ENCODE assay signal across 1 cellular context in the genomic region with DNA sequence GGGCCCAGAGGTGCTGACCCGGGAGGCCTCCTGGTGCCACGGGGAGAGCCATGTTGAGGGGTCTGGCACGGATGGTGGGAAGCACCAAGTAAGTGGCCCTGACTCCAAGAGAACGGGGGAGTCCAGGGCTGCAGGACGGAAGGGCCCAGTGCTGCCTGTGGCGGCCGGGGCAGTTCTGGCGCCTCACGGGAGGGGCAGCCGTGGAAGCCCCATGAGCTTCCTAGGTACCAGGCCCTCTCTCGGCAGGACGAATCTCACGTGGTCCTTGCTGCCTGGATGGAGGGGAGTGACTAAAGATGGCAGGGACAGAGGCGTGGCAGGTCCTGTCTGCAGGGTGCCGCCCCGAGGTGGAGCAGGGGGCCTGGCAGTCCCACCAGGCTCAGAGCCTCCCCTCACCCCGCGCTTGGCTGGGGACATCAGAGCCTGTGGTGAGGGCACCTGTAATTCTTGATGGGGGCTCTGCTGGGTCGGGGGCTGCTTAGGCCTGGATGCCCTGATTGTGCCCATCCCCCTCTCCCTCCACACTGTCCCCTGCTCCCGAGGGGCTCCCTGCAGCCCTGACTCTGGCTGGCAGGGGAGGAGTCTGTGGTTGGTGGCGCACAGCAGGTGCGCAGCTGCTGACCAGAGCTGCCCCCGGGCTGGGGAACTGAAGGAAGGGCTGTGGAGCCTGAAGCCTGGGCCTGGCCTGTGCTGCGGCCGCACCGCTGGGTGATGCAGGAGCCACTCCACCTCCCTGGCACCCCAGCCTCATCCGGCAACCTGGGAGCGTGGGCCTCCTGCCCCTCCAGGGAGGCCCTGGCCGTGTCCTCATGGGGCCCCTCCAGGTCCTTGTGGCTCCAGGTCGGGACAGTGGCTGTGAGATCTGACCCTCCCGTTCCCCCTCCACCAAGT.
A peak's percentile ranks its signal among the peaks of the same experiment; 100 is the strongest.
TF ChIP-seq lines count a peak whose summit lies in the region.

No MANE protein-coding gene starts in this region.

TF ChIP-seq in HEK293, 187 proteins besides CTCF, POLR2A, EP300 and RAD21:
- no peak for TF ChIP-seq ZNF341 (tag by site-specific recombination; IDR thresholded peaks at IDR 0.05; ENCODE audit: low read depth)
- TF ChIP-seq HOXD13 (CRISPR knock-in tag; IDR thresholded peaks at IDR 0.05; ENCODE audit: borderline replicate concordance): no peak
- TF ChIP-seq ZNF629 (tag by site-specific recombination; IDR thresholded peaks at IDR 0.05): no peak
- peak; percentile 69; the same call in 1 of the 2 replicates for TF ChIP-seq ZIC2 (tag by site-specific recombination; IDR thresholded peaks at IDR 0.05)
- TF ChIP-seq GLIS2 (tag by site-specific recombination; IDR thresholded peaks at IDR 0.05): no peak
- no peak for TF ChIP-seq ZNF335 (tag by site-specific recombination; conservative IDR thresholded peaks at IDR 0.05)
- TF ChIP-seq KLF9 (tag by site-specific recombination; IDR thresholded peaks at IDR 0.05; ENCODE audit: low read depth): no peak
TF ChIP-seq in HEK293: peak in this region for 1.
